22 cellular contexts compared by ENCODE assay signal in genomic region chrX:102624105-102624504, GRCh38. TPM values are rescaled to one million over a fixed set of nuclear protein-coding genes. Genes with fewer than 3 reads are reported as not detected.
DNase-seq lines count a peak whose midpoint lies in the region; ATAC-seq and TF ChIP-seq lines count a peak whose summit lies in the region.
"Had no signal": no experiment of that assay in that cellular context is flagged by ENCODE, and none has a peak within 500 bp of the region (broad histone marks: within the 10 kb centered on the region; RNA-seq: fewer than 3 reads in every experiment).

No MANE protein-coding gene starts in this region.

- no peak overlapping the region for H3K4me3 Mint-ChIP-seq in chondrocyte (ENCODE audit: unreplicated experiment)
- H3K4me3 Mint-ChIP-seq: activated naive CD4-positive, alpha-beta T cell treated with anti-CD3 and anti-CD28 coated beads, Interleukin-2, amount 50 U/mL, for 24 hours; activated T-cell treated with anti-CD3 and anti-CD28 coated beads, Interleukin-2, amount 50 U/mL, for 4 hours had no signal

- H3K9me3 Mint-ChIP-seq in chondrocyte (ENCODE audit: low read depth) = peaks cover 45% of the 10 kb centered on the region

- H3K9ac ChIP-seq in colonic mucosa (ENCODE audit: low read depth in 2 of 2, low read length in 2 of 2) = no peak overlapping the region
- H3K9ac ChIP-seq: BLaER1 treated with 17β-estradiol and CSF1 and Interleukin-3, amounts not matched to agents 10 nM and 100 nM had no signal

- peaks cover 14% of the 10 kb centered on the region for H3K4me1 Mint-ChIP-seq in chondrocyte (ENCODE audit: low read depth)

- H3K27me3 ChIP-seq in left ventricle myocardium inferior (ENCODE audit: low read depth) (no peaks in the 10 kb centered on the region), colonic mucosa (no peaks in the 10 kb centered on the region)
- H3K27me3 ChIP-seq: ascending aorta; BLaER1 treated with 17β-estradiol and CSF1 and Interleukin-3, amounts not matched to agents 10 nM and 100 nM; upper lobe of left lung had no signal

- no peak overlapping the region for H3K4me3 ChIP-seq in left ventricle myocardium inferior
- H3K4me3 ChIP-seq in colonic mucosa = no peak overlapping the region
- H3K4me3 ChIP-seq: ascending aorta; BLaER1 treated with 17β-estradiol and CSF1 and Interleukin-3, amounts not matched to agents 10 nM and 100 nM; PC-9; stomach; upper lobe of left lung had no signal

- H3K36me3 Mint-ChIP-seq in chondrocyte (ENCODE audit: low read depth) = peaks cover 7% of the 10 kb centered on the region

- H3K27ac Mint-ChIP-seq in chondrocyte (ENCODE audit: unreplicated experiment) = peak overlapping the region; percentile 55

- H3K4me1 ChIP-seq in left ventricle myocardium inferior (no peaks in the 10 kb centered on the region), colonic mucosa (no peaks in the 10 kb centered on the region)
- H3K4me1 ChIP-seq: ascending aorta, stomach, upper lobe of left lung had no signal

- H3K36me3 ChIP-seq in left ventricle myocardium inferior (no peaks in the 10 kb centered on the region), colonic mucosa (no peaks in the 10 kb centered on the region)
- H3K36me3 ChIP-seq: ascending aorta, upper lobe of left lung had no signal

- H3K27ac ChIP-seq in left ventricle myocardium inferior (replicated peaks) (no peak overlapping the region), colonic mucosa (no peak overlapping the region)
- H3K27ac ChIP-seq: ascending aorta; BLaER1 treated with 17β-estradiol and CSF1 and Interleukin-3, amounts not matched to agents 10 nM and 100 nM; PC-9; stomach; upper lobe of left lung had no signal

- H3K27me3 Mint-ChIP-seq in chondrocyte (ENCODE audit: low read depth) = no peaks in the 10 kb centered on the region
- H3K27me3 Mint-ChIP-seq: activated naive CD4-positive, alpha-beta T cell treated with anti-CD3 and anti-CD28 coated beads, Interleukin-2, amount 50 U/mL, for 24 hours had no signal

- ATAC-seq in Right ventricle myocardium superior (ENCODE audit: poor library complexity) (peak; percentile 89), HG03045 (IDR thresholded peaks at IDR 0.05; ENCODE audit: unreplicated experiment) (no peak), GM21381 (IDR thresholded peaks at IDR 0.05; ENCODE audit: unreplicated experiment) (no peak), HG03378 (IDR thresholded peaks at IDR 0.05; ENCODE audit: unreplicated experiment) (no peak)
- ATAC-seq: activated T-cell treated with anti-CD3 and anti-CD28 coated beads, Interleukin-2, amount 50 U/mL, for 4 hours had no signal

- DNase-seq in Right ventricle myocardium superior (no peak), left ventricle myocardium inferior (no peak), chondrocyte (ENCODE audit: low spot score) (no peak), myocyte (ENCODE audit: low read depth) (peak; percentile 62), colonic mucosa (no peak)
- DNase-seq: activated T-cell treated with anti-CD3 and anti-CD28 coated beads, Interleukin-2, amount 50 U/mL, for 4 hours; Calu3; NCI-H1092 treated with DMSO at 0.1 percent for 48 hours; NCI-H2029 treated with DMSO at 0.1 percent for 48 hours; NCI-H345; NCI-H82; PC-9; stimulated activated CD4-positive, alpha-beta T cell treated with anti-CD3 and anti-CD28 coated beads, Interleukin-4, amount 100 ng/mL, for 4 hours; stomach; T-helper 1 cell; upper lobe of left lung had no signal

- intact Hi-C loops in Right ventricle myocardium superior (cut with DNase I) = no loop called here
- intact Hi-C loops in left ventricle myocardium inferior (cut with micrococcal nuclease) = no loop called here
- intact Hi-C loops in colonic mucosa (cut with DNase I) = no loop called here

- TF ChIP-seq CTCF in left ventricle myocardium inferior (IDR thresholded peaks at IDR 0.05; ENCODE audit: borderline replicate concordance) = no peak
- no peak for TF ChIP-seq CTCF in chondrocyte (IDR thresholded peaks at IDR 0.05)
- TF ChIP-seq CTCF in colonic mucosa (IDR thresholded peaks at IDR 0.05) = no peak

- H3K9me3 ChIP-seq in left ventricle myocardium inferior (replicated peaks) (peaks cover 31% of the 10 kb centered on the region), colonic mucosa (no peaks in the 10 kb centered on the region)

RNA-seq across cellular contexts. Expression of gene ARMCX5, which starts 24.8 kb away (rescaled TPM):
- total RNA-seq in Right ventricle myocardium superior = 3.1 TPM
- total RNA-seq in left ventricle myocardium inferior = 4.0 TPM
- total RNA-seq in chondrocyte = 10.2 to 14.9 TPM (median 12.3 TPM) in 3 replicates
- total RNA-seq in myocyte = 12.9 and 13.6 TPM in 2 replicates
- 3.6 TPM for polyA plus RNA-seq in myocyte (2012)
- 10 to 100 TPM; 10.5 to 15.3 TPM for total RNA-seq in colonic mucosa

RNA-seq across cellular contexts. Expression of gene GPRASP1, which starts 27.2 kb away (rescaled TPM):
- 3.8 TPM for total RNA-seq in Right ventricle myocardium superior
- total RNA-seq in left ventricle myocardium inferior = 4.7 TPM
- 2.1 to 3.6 TPM (median 2.2 TPM) in 3 replicates for total RNA-seq in chondrocyte
- 1.3 and 1.8 TPM in 2 replicates for total RNA-seq in myocyte
- 1.7 TPM for polyA plus RNA-seq in myocyte (2012)
- 1 to 10 TPM; 2.5 to 3.7 TPM for total RNA-seq in colonic mucosa
